ENCODE assay signal across 7 cellular contexts in genomic region chr11:86047275-86047991, GRCh38. TPM values are rescaled to one million over a fixed set of nuclear protein-coding genes. Genes with fewer than 3 reads are reported as not detected.
DNase-seq lines count a peak whose midpoint lies in the region; ATAC-seq and TF ChIP-seq lines count a peak whose summit lies in the region.

No MANE protein-coding gene starts in this region.

- CTCF ChIA-PET in mammary epithelial cell (lab: Charles Lee; ENCODE audit: low non-redundant PET): no interaction called here

- H2AFZ ChIP-seq in mammary epithelial cell (ENCODE audit: low read depth, low read length): no peak overlapping the region

- H3K9ac ChIP-seq in mammary epithelial cell (ENCODE audit: insufficient read depth, low read length): no peak overlapping the region

- in situ Hi-C loops in mammary epithelial cell (cut with MboI; ENCODE audit: low sequenced_read_pairs in 2 of 2): loop anchor here in 1 of 2 donors (25.0 kb wide), 1 partner anchor 165 kb away; no protein-coding TSS in a partner anchor
- in situ Hi-C loops in G401 (cut with HindIII; ENCODE audit: low sequenced_read_pairs): no loop called here

- peaks cover 100% of the 10 kb centered on the region for H3K79me2 ChIP-seq in mammary epithelial cell (ENCODE audit: insufficient read depth, low read length)

- H3K4me1 ChIP-seq in mammary epithelial cell (ENCODE audit: insufficient read depth, low read length): peaks cover 34% of the 10 kb centered on the region

- BruUV-seq in mammary epithelial cell (replicated peaks; lab: Mats Ljungman, UMichigan): no TSS peak

- H3K27me3 ChIP-seq in mammary epithelial cell (ENCODE audit: insufficient read depth, low read length): no peaks in the 10 kb centered on the region

- no peak overlapping the region for H3K27ac ChIP-seq in mammary epithelial cell (ENCODE audit: insufficient read depth, low read depth, low read length)

- H3K4me2 ChIP-seq in mammary epithelial cell (ENCODE audit: insufficient read depth, low read depth, low read length): peak overlapping the region; percentile 15

- TF ChIP-seq CTCF in mammary epithelial cell (conservative IDR thresholded peaks at IDR 0.05 in 1 of 2, IDR thresholded peaks at IDR 0.05 in 1 of 2; ENCODE audit: extremely low read depth in 1 of 2, insufficient read depth in 1 of 2, low read depth in 1 of 2, low read length in 2 of 2): no peak

- H4K20me1 ChIP-seq in mammary epithelial cell (ENCODE audit: insufficient read depth, low read length): peaks cover 27% of the 10 kb centered on the region

- intact Hi-C loops in mammary epithelial cell (cut with micrococcal nuclease): loop anchor here (10.0 kb wide), 1 partner anchor 193 kb away; the partner anchor contains the start of gene CCDC83

- peak; percentile 70 for DNase-seq in LHCN-M2 (ENCODE audit: low read depth)
- peak; percentile 78 for DNase-seq in mammary epithelial cell
- DNase-seq in stimulated activated CD4-positive, alpha-beta T cell treated with anti-CD3 and anti-CD28 coated beads, Interleukin-4, amount 100 ng/mL, for 24 hours: peak; percentile 51
- no peak for DNase-seq in G401 (ENCODE audit: low spot score)
- DNase-seq in occipital lobe (lab: John Stamatoyannopoulos, UW): no peak

- H3K9me3 ChIP-seq in mammary epithelial cell (replicated peaks; ENCODE audit: insufficient read depth, low read length): no peaks in the 10 kb centered on the region

- H3K4me3 ChIP-seq in mammary epithelial cell (replicated peaks in 1 of 3; ENCODE audit: insufficient read depth in 1 of 3, low read depth in 2 of 3, low read length in 3 of 3): no peak overlapping the region

- no peaks in the 10 kb centered on the region for H3K36me3 ChIP-seq in mammary epithelial cell (ENCODE audit: insufficient read depth, low read length)

- dilution Hi-C loops in mammary epithelial cell (cut with HindIII; ENCODE audit: low sequenced_read_pairs): no loop called here

- WGBS in mammary epithelial cell (ENCODE audit: low coverage, missing lambda C conversion rate): 84% methylated on average over 8 of the region's 10 CpGs

- ATAC-seq in GM19372 (IDR thresholded peaks at IDR 0.05; ENCODE audit: low read depth, unreplicated experiment) (peak; percentile 57), GM21825 (IDR thresholded peaks at IDR 0.05; ENCODE audit: unreplicated experiment) (no peak)

RNA-seq across cellular contexts. Expression of gene PICALM, which starts 21.5 kb away (rescaled TPM):
- 168 and 186 TPM in 2 replicates for total RNA-seq in LHCN-M2 (2014; rRNA removed)
- polyA plus RNA-seq in LHCN-M2 (2012): 119 TPM
- total RNA-seq in mammary epithelial cell: 100 to 1,000 TPM; 179 to 329 TPM
- polyA plus RNA-seq in mammary epithelial cell: 146 TPM
- polyA minus RNA-seq in mammary epithelial cell: 265 TPM
- total RNA-seq in G401 (2014; rRNA removed; shearing (Covaris generic)): 45.5 and 101 TPM in 2 replicates
- total RNA-seq in occipital lobe: 1,141 TPM

Comparison
In these comparisons a context has a peak if more than half of its experiments do, and no peak if none do; other contexts are left out.
1. DNase-seq: peak in LHCN-M2 (single experiment), mammary epithelial cell (single experiment) and stimulated activated CD4-positive, alpha-beta T cell treated with anti-CD3 and anti-CD28 coated beads, Interleukin-4, amount 100 ng/mL, for 24 hours (single experiment); none in G401 (single experiment) and occipital lobe (single experiment).